Comparison of ENCODE assay signal across 16 cellular contexts in the genomic region with DNA sequence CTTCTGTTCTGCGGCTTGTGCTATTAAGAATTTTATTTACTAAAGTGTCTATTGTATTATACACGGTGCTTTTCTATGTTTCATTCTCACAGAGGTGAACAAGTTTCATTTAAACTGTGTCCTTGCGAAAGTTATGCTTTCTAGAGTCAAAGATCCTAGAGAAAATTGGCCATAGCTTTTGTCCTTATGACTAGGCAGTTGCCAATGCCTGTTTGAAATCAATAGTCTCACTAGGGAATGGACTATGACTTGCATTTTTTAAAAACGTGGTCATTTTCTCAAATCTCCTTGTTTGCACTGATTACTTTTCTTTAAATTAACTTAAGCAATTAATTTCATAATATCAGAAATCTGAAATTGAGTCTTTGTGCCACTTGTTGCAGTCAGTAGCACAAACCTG.
A peak's percentile ranks its signal among the peaks of the same experiment; 100 is the strongest.
DNase-seq lines count a peak whose midpoint lies in the region; ATAC-seq and TF ChIP-seq lines count a peak whose summit lies in the region.
"Had no signal": no experiment of that assay in that cellular context is flagged by ENCODE, and none has a peak within 500 bp of the region (broad histone marks: within the 10 kb centered on the region; RNA-seq: fewer than 3 reads in every experiment).

No MANE protein-coding gene starts in this region.

- no peaks in the 10 kb centered on the region for H3K9me3 ChIP-seq in right cardiac atrium (ENCODE audit: control insufficient read depth, low read length)
- no peaks in the 10 kb centered on the region for H3K9me3 ChIP-seq in colonic mucosa
- H3K9me3 ChIP-seq in neural progenitor cell (ENCODE audit: low read depth): no peaks in the 10 kb centered on the region
- H3K9me3 ChIP-seq: adrenal gland, lower lobe of right lung had no signal

- H2AFZ ChIP-seq in neural progenitor cell (replicated peaks): no peak overlapping the region

- intact Hi-C loops in right cardiac atrium (cut with DNase I) (no loop called here), Right ventricle myocardium superior (cut with DNase I) (no loop called here), colonic mucosa (cut with DNase I) (no loop called here)

- peaks cover 3% of the 10 kb centered on the region for H3K9me3 Mint-ChIP-seq in neural progenitor cell
- H3K9me3 Mint-ChIP-seq: activated T-helper 2 cell treated with anti-CD3 and anti-CD28 coated beads, Interferon-gamma antibody, Interleukin-2, Interleukin-4, amounts not matched to agents 10 μg/mL and 5 μg/mL and 100 μg/mL, durations not matched to agents 14 hours and 24 hours and 36 hours; naive thymus-derived CD4-positive, alpha-beta T cell had no signal

- H3K27ac ChIP-seq in right cardiac atrium (ENCODE audit: low read length) (no peak overlapping the region), colonic mucosa (peak overlapping the region; percentile 45), neural progenitor cell (no peak overlapping the region)
- H3K27ac ChIP-seq: adrenal gland, lower lobe of right lung had no signal

- H3K4me3 ChIP-seq in right cardiac atrium (ENCODE audit: low read length) (peak overlapping the region; percentile 57), colonic mucosa (peak overlapping the region; percentile 8), neural progenitor cell (no peak overlapping the region)
- H3K4me3 ChIP-seq: adrenal gland had no signal

- no peaks in the 10 kb centered on the region for H3K36me3 ChIP-seq in colonic mucosa
- H3K36me3 ChIP-seq in neural progenitor cell: no peaks in the 10 kb centered on the region
- H3K36me3 ChIP-seq: adrenal gland, lower lobe of right lung had no signal

- no peaks in the 10 kb centered on the region for H3K79me2 ChIP-seq in neural progenitor cell (ENCODE audit: low read depth)

- H4K20me1 ChIP-seq in neural progenitor cell (ENCODE audit: low read depth): no peaks in the 10 kb centered on the region

- no peaks in the 10 kb centered on the region for H3K27me3 Mint-ChIP-seq in neural progenitor cell (ENCODE audit: insufficient read depth, low read depth)
- H3K27me3 Mint-ChIP-seq: naive thymus-derived CD4-positive, alpha-beta T cell had no signal

- H3K9ac ChIP-seq in colonic mucosa (ENCODE audit: low read depth in 2 of 2, low read length in 2 of 2) (no peak overlapping the region), neural progenitor cell (no peak overlapping the region)

- peak overlapping the region; percentile 72 for H3K27ac Mint-ChIP-seq in neural progenitor cell
- H3K27ac Mint-ChIP-seq: activated T-helper 2 cell treated with anti-CD3 and anti-CD28 coated beads, Interferon-gamma antibody, Interleukin-2, Interleukin-4, amounts not matched to agents 10 μg/mL and 5 μg/mL and 100 μg/mL, durations not matched to agents 14 hours and 24 hours and 36 hours; naive thymus-derived CD4-positive, alpha-beta T cell had no signal

- H3K4me3 Mint-ChIP-seq in neural progenitor cell: peak overlapping the region; percentile 87
- H3K4me3 Mint-ChIP-seq: naive thymus-derived CD4-positive, alpha-beta T cell had no signal

- peaks cover 27% of the 10 kb centered on the region for H3K4me1 Mint-ChIP-seq in neural progenitor cell
- H3K4me1 Mint-ChIP-seq: naive thymus-derived CD4-positive, alpha-beta T cell had no signal

- no peaks in the 10 kb centered on the region for H3F3A ChIP-seq in neural progenitor cell (ENCODE audit: low read depth)

- no peak for DNase-seq in right cardiac atrium
- no peak for DNase-seq in Right ventricle myocardium superior
- no peak for DNase-seq in colonic mucosa
- no peak for DNase-seq in neural progenitor cell (ENCODE audit: low spot score)
- no peak for DNase-seq in activated T-cell treated with anti-CD3 and anti-CD28 coated beads, Interleukin-2, amount 50 U/mL, for 48 hours
- no peak for DNase-seq in effector CD4-positive, alpha-beta T cell
- DNase-seq: activated CD8-positive, alpha-beta memory T cell treated with anti-CD3 and anti-CD28 coated beads for 24 hours; adrenal gland; lower lobe of right lung; naive thymus-derived CD4-positive, alpha-beta T cell; NCI-H2107; stimulated activated CD4-positive, alpha-beta T cell treated with anti-CD3 and anti-CD28 coated beads, Interleukin-1b, Interleukin-23, amount 100 ng/mL, for 48 hours; T-helper 2 cell had no signal

- 42% methylated on average over 4 of the region's 4 CpGs for WGBS in right cardiac atrium

- no peak for TF ChIP-seq CTCF in colonic mucosa (IDR thresholded peaks at IDR 0.05)
- TF ChIP-seq CTCF in neural progenitor cell (IDR thresholded peaks at IDR 0.05): no peak

- peak overlapping the region; percentile 57 for H3K4me2 ChIP-seq in neural progenitor cell

- H3K27me3 ChIP-seq in right cardiac atrium (ENCODE audit: control insufficient read depth, insufficient read depth) (no peaks in the 10 kb centered on the region), colonic mucosa (no peaks in the 10 kb centered on the region), neural progenitor cell (no peaks in the 10 kb centered on the region)

- peaks cover 2% of the 10 kb centered on the region for H3K4me1 ChIP-seq in right cardiac atrium (ENCODE audit: control insufficient read depth, insufficient read depth, low read length)
- H3K4me1 ChIP-seq in colonic mucosa: no peaks in the 10 kb centered on the region
- H3K4me1 ChIP-seq in neural progenitor cell: no peaks in the 10 kb centered on the region
- H3K4me1 ChIP-seq: adrenal gland, lower lobe of right lung had no signal

- ATAC-seq in right cardiac atrium (no peak), Right ventricle myocardium superior (ENCODE audit: poor library complexity) (no peak), GM21526 (IDR thresholded peaks at IDR 0.05; ENCODE audit: low FRiP score, unreplicated experiment) (no peak), HG02588 (IDR thresholded peaks at IDR 0.05; ENCODE audit: unreplicated experiment) (no peak)
- ATAC-seq: naive thymus-derived CD4-positive, alpha-beta T cell had no signal

- peaks cover 2% of the 10 kb centered on the region for H3K36me3 Mint-ChIP-seq in neural progenitor cell
- H3K36me3 Mint-ChIP-seq: naive thymus-derived CD4-positive, alpha-beta T cell had no signal
